In the genomic region with DNA sequence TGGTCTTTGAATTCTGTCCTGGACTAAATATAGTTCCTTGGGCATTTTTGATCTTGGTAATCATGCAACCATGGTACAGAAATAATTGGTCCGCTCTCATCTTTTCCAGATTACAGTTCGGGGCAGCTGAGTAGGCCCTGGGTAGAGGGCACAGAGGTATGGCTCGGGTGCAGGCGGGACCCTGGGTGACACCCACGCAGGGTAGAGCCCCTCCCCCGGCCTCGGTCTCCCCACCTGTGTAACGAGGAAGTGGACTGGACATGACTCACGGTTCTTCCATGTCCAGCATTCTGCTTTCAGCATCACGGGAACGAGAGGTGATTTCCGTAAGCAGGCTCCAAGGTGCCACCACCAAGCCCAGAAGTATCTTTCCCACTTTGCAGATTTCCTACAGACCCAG, we compare ENCODE assay signal across 24 cellular contexts.
DNase-seq lines count a peak whose midpoint lies in the region; ATAC-seq and TF ChIP-seq lines count a peak whose summit lies in the region.
"Had no signal": no experiment of that assay in that cellular context is flagged by ENCODE, and none has a peak within 500 bp of the region (broad histone marks: within the 10 kb centered on the region; RNA-seq: fewer than 3 reads in every experiment).

No MANE protein-coding gene starts in this region.

- H3K36me3 Mint-ChIP-seq in activated CD8-positive, alpha-beta memory T cell treated with anti-CD3 and anti-CD28 coated beads, Interleukin-2, amount 10 ng/mL, durations not matched to agents 7 days and 5 days: no peaks in the 10 kb centered on the region
- no peaks in the 10 kb centered on the region for H3K36me3 Mint-ChIP-seq in H9 (ENCODE audit: insufficient read depth in 1 of 3, low read depth in 3 of 3)
- H3K36me3 Mint-ChIP-seq in neural progenitor cell: no peaks in the 10 kb centered on the region
- H3K36me3 Mint-ChIP-seq in activated T-helper 17 cell treated with anti-CD3 and anti-CD28 coated beads, Interleukin-2, amount 50 U/mL, for 72 hours (ENCODE audit: low read depth): no peaks in the 10 kb centered on the region
- H3K36me3 Mint-ChIP-seq: CD14-positive monocyte, IgD-negative memory B cell had no signal

- no peak overlapping the region for H3K4me3 ChIP-seq in neural progenitor cell
- H3K4me3 ChIP-seq in stomach: no peak overlapping the region

- no peaks in the 10 kb centered on the region for H3K23me2 ChIP-seq in H9 (ENCODE audit: insufficient read length, low read depth, low read length, poor library complexity, severe bottlenecking)

- no peak overlapping the region for H3K27ac ChIP-seq in H9 (ENCODE audit: insufficient read length, low read depth, low read length)
- H3K27ac ChIP-seq in neural progenitor cell: no peak overlapping the region
- H3K27ac ChIP-seq in stomach: no peak overlapping the region
- H3K27ac ChIP-seq: 22Rv1, HL-60, RWPE1 had no signal

- H3K4me1 Mint-ChIP-seq in activated CD8-positive, alpha-beta memory T cell treated with anti-CD3 and anti-CD28 coated beads, Interleukin-2, amount 10 ng/mL, durations not matched to agents 7 days and 5 days: no peaks in the 10 kb centered on the region
- H3K4me1 Mint-ChIP-seq in H9 (peaks cover 0 to 9% of the 10 kb centered on the region in 2 experiments; a peak in 3 of 4 replicates), neural progenitor cell (peaks cover 43% of the 10 kb centered on the region)
- H3K4me1 Mint-ChIP-seq in activated T-helper 17 cell treated with anti-CD3 and anti-CD28 coated beads, Interleukin-2, amount 50 U/mL, for 72 hours: no peaks in the 10 kb centered on the region
- H3K4me1 Mint-ChIP-seq: CD14-positive monocyte, IgD-negative memory B cell had no signal

- no peak overlapping the region for H4K5ac ChIP-seq in H9 (ENCODE audit: insufficient read length, low read depth, low read length)

- H3K56ac ChIP-seq in H9 (ENCODE audit: insufficient read length, low read depth, low read length): no peak overlapping the region

- no peak for TF ChIP-seq EP300 in stomach (IDR thresholded peaks at IDR 0.05)

- no peak overlapping the region for H2BK20ac ChIP-seq in H9 (ENCODE audit: low read depth, low read length, poor library complexity, severe bottlenecking)

- no CpG with 5 or more reads among the region's 12 CpGs for WGBS in H9 (ENCODE audit: extremely low coverage, insufficient read length, low lambda C conversion rate)
- WGBS in stomach, 5 donors: 72 to 81% (median 75%) methylated on average over 6 to 12 of the region's 12 CpGs

- DNase-seq in activated CD8-positive, alpha-beta memory T cell treated with anti-CD3 and anti-CD28 coated beads, Interleukin-2, amount 10 ng/mL, durations not matched to agents 7 days and 5 days: peak; percentile 36
- DNase-seq in activated CD8-positive, alpha-beta memory T cell treated with anti-CD3 and anti-CD28 coated beads for 24 hours: no peak
- DNase-seq in H9 (peak; percentile 16), neural progenitor cell (ENCODE audit: low spot score) (no peak), stomach (peak; percentile 14), NOMO-1 treated with DMSO at 0.1 percent for 48 hours (lab: John Stamatoyannopoulos, UW; ENCODE audit: unreplicated experiment) (no peak), cerebellar nuclear complex (lab: John Stamatoyannopoulos, UW) (no peak)
- DNase-seq: ACHN, BE2C, Calu3, NCI-H1092, NCI-H1417 treated with DMSO at 0.1 percent for 48 hours, NCI-H1694 treated with DMSO at 0.1 percent for 48 hours, NCI-H2081, NCI-H2227 treated with DMSO at 0.1 percent for 48 hours, NCI-H69, SHP77 treated with DMSO at 0.1 percent for 48 hours had no signal

- no peaks in the 10 kb centered on the region for H3K79me1 ChIP-seq in H9 (ENCODE audit: insufficient read depth, low read depth, low read length, poor library complexity, severe bottlenecking)

- no peak overlapping the region for H2BK120ac ChIP-seq in H9 (ENCODE audit: low read depth, low read length, poor library complexity, severe bottlenecking)

- intact Hi-C loops in stomach (cut with DNase I; ENCODE audit: low total_unique reads): no loop called here

- H3K4me3 Mint-ChIP-seq in activated CD8-positive, alpha-beta memory T cell treated with anti-CD3 and anti-CD28 coated beads, Interleukin-2, amount 10 ng/mL, durations not matched to agents 7 days and 5 days: no peak overlapping the region
- H3K4me3 Mint-ChIP-seq in H9: no peak overlapping the region
- no peak overlapping the region for H3K4me3 Mint-ChIP-seq in neural progenitor cell
- H3K4me3 Mint-ChIP-seq in activated T-helper 17 cell treated with anti-CD3 and anti-CD28 coated beads, Interleukin-2, amount 50 U/mL, for 72 hours: no peak overlapping the region
- H3K4me3 Mint-ChIP-seq: CD14-positive monocyte, IgD-negative memory B cell had no signal

- no peaks in the 10 kb centered on the region for H3F3A ChIP-seq in neural progenitor cell (ENCODE audit: low read depth)

- CTCF ChIA-PET in activated CD8-positive, alpha-beta memory T cell treated with anti-CD3 and anti-CD28 coated beads, Interleukin-2, amount 10 ng/mL, durations not matched to agents 7 days and 5 days (lab: Charles Lee): no interaction called here

- no peak overlapping the region for H3K27ac Mint-ChIP-seq in activated CD8-positive, alpha-beta memory T cell treated with anti-CD3 and anti-CD28 coated beads, Interleukin-2, amount 10 ng/mL, durations not matched to agents 7 days and 5 days
- H3K27ac Mint-ChIP-seq in H9: no peak overlapping the region
- peak overlapping the region; percentile 29 for H3K27ac Mint-ChIP-seq in neural progenitor cell
- no peak overlapping the region for H3K27ac Mint-ChIP-seq in activated T-helper 17 cell treated with anti-CD3 and anti-CD28 coated beads, Interleukin-2, amount 50 U/mL, for 72 hours
- H3K27ac Mint-ChIP-seq: CD14-positive monocyte, IgD-negative memory B cell had no signal

- H3K9ac ChIP-seq in H9 (ENCODE audit: extremely low read depth, insufficient read length, low read length) (no peak overlapping the region), neural progenitor cell (no peak overlapping the region)

- no peak for TF ChIP-seq CTCF in H9 (conservative IDR thresholded peaks at IDR 0.05)
- TF ChIP-seq CTCF in neural progenitor cell (IDR thresholded peaks at IDR 0.05): no peak
- TF ChIP-seq CTCF in stomach (IDR thresholded peaks at IDR 0.05): no peak

- H2AK5ac ChIP-seq in H9 (ENCODE audit: insufficient read length, low read length): no peak overlapping the region

- H3K4me1 ChIP-seq in H9 (ENCODE audit: insufficient read depth, low read length) (no peaks in the 10 kb centered on the region), neural progenitor cell (no peaks in the 10 kb centered on the region), stomach (peaks cover 0 to 7% (median 3%) of the 10 kb centered on the region in 4 donors)
- H3K4me1 ChIP-seq: BE2C had no signal

- H3K18ac ChIP-seq in H9 (ENCODE audit: insufficient read length, low read depth, low read length): no peak overlapping the region

- no peaks in the 10 kb centered on the region for H3K9me3 Mint-ChIP-seq in activated CD8-positive, alpha-beta memory T cell treated with anti-CD3 and anti-CD28 coated beads, Interleukin-2, amount 10 ng/mL, durations not matched to agents 7 days and 5 days (ENCODE audit: low read depth)
- H3K9me3 Mint-ChIP-seq in H9: no peaks in the 10 kb centered on the region
- H3K9me3 Mint-ChIP-seq in neural progenitor cell: peaks cover 3% of the 10 kb centered on the region
- no peaks in the 10 kb centered on the region for H3K9me3 Mint-ChIP-seq in activated T-helper 17 cell treated with anti-CD3 and anti-CD28 coated beads, Interleukin-2, amount 50 U/mL, for 72 hours
- H3K9me3 Mint-ChIP-seq: IgD-negative memory B cell had no signal

- no peak overlapping the region for H3T11ph ChIP-seq in H9 (ENCODE audit: low read length)

- H3K9me3 ChIP-seq in H9 (ENCODE audit: control insufficient read depth, low read depth, low read length) (no peaks in the 10 kb centered on the region), neural progenitor cell (ENCODE audit: low read depth) (no peaks in the 10 kb centered on the region), stomach (no peaks in the 10 kb centered on the region)
- H3K9me3 ChIP-seq: BE2C had no signal

- no peak overlapping the region for H2BK12ac ChIP-seq in H9 (ENCODE audit: insufficient read length, low read depth, low read length)

- H4K8ac ChIP-seq in H9 (replicated peaks; ENCODE audit: insufficient read length, low read depth, low read length): no peak overlapping the region

- H4K20me1 ChIP-seq in H9 (ENCODE audit: control insufficient read depth, insufficient read depth, insufficient read length): no peaks in the 10 kb centered on the region
- no peaks in the 10 kb centered on the region for H4K20me1 ChIP-seq in neural progenitor cell (ENCODE audit: low read depth)

- no peak overlapping the region for H3K23ac ChIP-seq in H9 (ENCODE audit: insufficient read length, low read depth, low read length)

- no peak overlapping the region for H4K91ac ChIP-seq in H9 (ENCODE audit: insufficient read length, low read depth, low read length)

- H3K4ac ChIP-seq in H9 (ENCODE audit: low read depth, low read length): no peak overlapping the region

- no peak overlapping the region for H3K14ac ChIP-seq in H9 (ENCODE audit: insufficient read depth, low read length)

- no peak for TF ChIP-seq POLR2A in stomach (IDR thresholded peaks at IDR 0.05)

- no peaks in the 10 kb centered on the region for H3K27me3 ChIP-seq in H9 (ENCODE audit: insufficient read depth, low read length)
- H3K27me3 ChIP-seq in neural progenitor cell: no peaks in the 10 kb centered on the region
- peaks cover 0 to 30% (median 6%) of the 10 kb centered on the region in 3 donors for H3K27me3 ChIP-seq in stomach
- H3K27me3 ChIP-seq: BE2C had no signal

- H3K4me2 ChIP-seq in H9 (ENCODE audit: insufficient read depth, insufficient read length, low read length): no peak overlapping the region
- no peak overlapping the region for H3K4me2 ChIP-seq in neural progenitor cell

- no peak overlapping the region for H2BK5ac ChIP-seq in H9 (ENCODE audit: insufficient read length, low read length)

- no peak for ATAC-seq in activated CD8-positive, alpha-beta memory T cell treated with anti-CD3 and anti-CD28 coated beads, Interleukin-2, amount 10 ng/mL, durations not matched to agents 7 days and 5 days
- no peak for ATAC-seq in activated T-helper 17 cell treated with anti-CD3 and anti-CD28 coated beads, Interleukin-2, amount 50 U/mL, for 72 hours (replicated peaks)
- ATAC-seq: Panc1 had no signal

- H3K79me2 ChIP-seq in H9 (ENCODE audit: insufficient read depth, low read length) (no peaks in the 10 kb centered on the region), neural progenitor cell (ENCODE audit: low read depth) (no peaks in the 10 kb centered on the region)

- H3K36me3 ChIP-seq in neural progenitor cell (no peaks in the 10 kb centered on the region), stomach (no peaks in the 10 kb centered on the region)
- H3K36me3 ChIP-seq: BE2C had no signal

- H2BK15ac ChIP-seq in H9 (ENCODE audit: low read depth, low read length): no peak overlapping the region

- H3K27me3 Mint-ChIP-seq in activated CD8-positive, alpha-beta memory T cell treated with anti-CD3 and anti-CD28 coated beads, Interleukin-2, amount 10 ng/mL, durations not matched to agents 7 days and 5 days: no peaks in the 10 kb centered on the region
- H3K27me3 Mint-ChIP-seq in H9 (ENCODE audit: low read depth) (peaks cover 22% of the 10 kb centered on the region), neural progenitor cell (ENCODE audit: insufficient read depth, low read depth) (peaks cover 17% of the 10 kb centered on the region)
- H3K27me3 Mint-ChIP-seq in activated T-helper 17 cell treated with anti-CD3 and anti-CD28 coated beads, Interleukin-2, amount 50 U/mL, for 72 hours: peaks cover 6% of the 10 kb centered on the region

- H2AFZ ChIP-seq in H9 (ENCODE audit: low read length): no peak overlapping the region
- no peak overlapping the region for H2AFZ ChIP-seq in neural progenitor cell (replicated peaks)

Comparison
In these comparisons a context has a peak if more than half of its experiments do, and no peak if none do; other contexts are left out.
1. DNase-seq: peak in activated CD8-positive, alpha-beta memory T cell treated with anti-CD3 and anti-CD28 coated beads, Interleukin-2, amount 10 ng/mL, durations not matched to agents 7 days and 5 days (single experiment), H9 (single experiment) and stomach (single experiment); none in activated CD8-positive, alpha-beta memory T cell treated with anti-CD3 and anti-CD28 coated beads for 24 hours (single experiment), neural progenitor cell (single experiment), NOMO-1 treated with DMSO at 0.1 percent for 48 hours (single experiment) and cerebellar nuclear complex (0 of 2).